ENCODE assay signal across 9 cellular contexts in the genomic region with DNA sequence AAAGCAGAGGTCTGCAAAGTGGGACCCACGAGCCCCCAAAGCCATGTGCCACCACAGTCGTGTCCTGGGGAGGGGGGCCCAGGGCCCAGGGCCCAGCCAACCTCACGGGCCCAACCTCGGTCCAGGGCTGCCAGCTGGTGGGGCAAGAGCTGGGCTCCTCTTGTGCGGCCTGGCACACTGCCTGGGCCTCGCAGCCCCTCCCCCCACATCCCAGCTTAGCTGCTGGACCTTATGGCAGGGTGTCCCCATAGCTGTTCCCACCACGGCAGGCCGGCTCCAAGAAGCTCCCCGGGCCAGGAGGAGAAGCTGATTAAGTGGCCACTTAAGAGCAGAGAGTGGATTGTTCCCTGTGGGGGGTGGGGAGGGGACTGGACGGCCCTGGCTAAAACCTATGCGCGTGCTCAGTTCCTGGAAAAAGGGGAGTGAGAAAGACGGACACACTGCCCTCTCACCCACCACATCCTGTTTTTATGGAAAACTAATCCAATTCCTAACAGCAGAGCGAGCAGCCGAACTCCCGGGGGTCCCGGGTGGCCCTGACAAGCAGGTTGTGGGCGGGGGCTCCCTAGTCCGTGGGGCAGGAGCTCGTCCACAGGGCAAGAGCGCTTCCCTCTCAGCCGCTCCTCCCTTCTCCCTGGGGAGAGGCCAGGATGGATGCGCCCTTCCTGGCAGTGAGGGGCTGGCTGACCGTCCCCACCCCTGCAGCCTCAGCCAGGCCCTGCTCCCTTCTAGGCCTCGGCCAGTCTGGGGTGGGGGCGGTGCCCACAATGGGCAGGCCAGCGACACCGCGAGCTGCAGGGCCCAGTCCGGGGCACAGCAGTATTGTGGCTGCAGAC. TPM values are rescaled to one million over a fixed set of nuclear protein-coding genes. Genes with fewer than 3 reads are reported as not detected.
DNase-seq lines count a peak whose midpoint lies in the region; ATAC-seq, FAIRE-seq and TF ChIP-seq lines count a peak whose summit lies in the region.
"Had no signal": no experiment of that assay in that cellular context is flagged by ENCODE, and none has a peak within 500 bp of the region (broad histone marks: within the 10 kb centered on the region; RNA-seq: fewer than 3 reads in every experiment).

No MANE protein-coding gene starts in this region.

- peaks cover 84% of the 10 kb centered on the region for H3K4me1 ChIP-seq in SJSA1 (replicated peaks)
- peaks cover 0 to 98% (median 95%) of the 10 kb centered on the region in 4 donors for H3K4me1 ChIP-seq in sigmoid colon

- H3K9me3 ChIP-seq in SJSA1 (replicated peaks) (no peaks in the 10 kb centered on the region), sigmoid colon (no peaks in the 10 kb centered on the region)

- H3K4me3 Mint-ChIP-seq in glutamatergic neuron (ENCODE audit: unreplicated experiment), result peak overlapping the region; percentile 38
- no peak overlapping the region for H3K4me3 Mint-ChIP-seq in activated CD4-positive, alpha-beta T cell treated with anti-CD3 and anti-CD28 coated beads, Interleukin-2, amount 10 ng/mL, durations not matched to agents 24 days and 14 days
- H3K4me3 Mint-ChIP-seq in activated naive CD8-positive, alpha-beta T cell treated with anti-CD3 and anti-CD28 coated beads, Interleukin-2, amount 50 U/mL, for 24 hours, result no peak overlapping the region

- no peaks in the 10 kb centered on the region for H3K36me3 Mint-ChIP-seq in glutamatergic neuron (ENCODE audit: unreplicated experiment)
- peaks cover 6% of the 10 kb centered on the region for H3K36me3 Mint-ChIP-seq in activated CD4-positive, alpha-beta T cell treated with anti-CD3 and anti-CD28 coated beads, Interleukin-2, amount 10 ng/mL, durations not matched to agents 24 days and 14 days (ENCODE audit: low read depth)
- H3K36me3 Mint-ChIP-seq in activated naive CD8-positive, alpha-beta T cell treated with anti-CD3 and anti-CD28 coated beads, Interleukin-2, amount 50 U/mL, for 24 hours (ENCODE audit: low read depth), result peaks cover 3% of the 10 kb centered on the region

- TF ChIP-seq CTCF in glutamatergic neuron (IDR thresholded peaks at IDR 0.05; ENCODE audit: partially characterized antibody, unreplicated experiment) (no peak), sigmoid colon (IDR thresholded peaks at IDR 0.05) (no peak)

- no peak overlapping the region for H3K27ac Mint-ChIP-seq in glutamatergic neuron (ENCODE audit: unreplicated experiment)
- H3K27ac Mint-ChIP-seq in activated CD4-positive, alpha-beta T cell treated with anti-CD3 and anti-CD28 coated beads, Interleukin-2, amount 10 ng/mL, durations not matched to agents 24 days and 14 days, result no peak overlapping the region
- H3K27ac Mint-ChIP-seq in activated naive CD8-positive, alpha-beta T cell treated with anti-CD3 and anti-CD28 coated beads, Interleukin-2, amount 50 U/mL, for 24 hours, result no peak overlapping the region

- WGBS in sigmoid colon, 2 donors, result 74 to 78% methylated on average over 30 of the region's 30 CpGs

- H3K27me3 Mint-ChIP-seq in glutamatergic neuron (ENCODE audit: unreplicated experiment), result peaks cover 6% of the 10 kb centered on the region
- no peaks in the 10 kb centered on the region for H3K27me3 Mint-ChIP-seq in activated CD4-positive, alpha-beta T cell treated with anti-CD3 and anti-CD28 coated beads, Interleukin-2, amount 10 ng/mL, durations not matched to agents 24 days and 14 days
- H3K27me3 Mint-ChIP-seq in activated naive CD8-positive, alpha-beta T cell treated with anti-CD3 and anti-CD28 coated beads, Interleukin-2, amount 50 U/mL, for 24 hours, result no peaks in the 10 kb centered on the region

- H3K9me3 Mint-ChIP-seq in glutamatergic neuron (ENCODE audit: unreplicated experiment), result peaks cover 1% of the 10 kb centered on the region
- H3K9me3 Mint-ChIP-seq in activated CD4-positive, alpha-beta T cell treated with anti-CD3 and anti-CD28 coated beads, Interleukin-2, amount 10 ng/mL, durations not matched to agents 24 days and 14 days, result no peaks in the 10 kb centered on the region
- H3K9me3 Mint-ChIP-seq in activated naive CD8-positive, alpha-beta T cell treated with anti-CD3 and anti-CD28 coated beads, Interleukin-2, amount 50 U/mL, for 24 hours, result no peaks in the 10 kb centered on the region

- ATAC-seq in GM19397 (IDR thresholded peaks at IDR 0.05; ENCODE audit: unreplicated experiment), result no peak
- ATAC-seq in activated naive CD8-positive, alpha-beta T cell treated with anti-CD3 and anti-CD28 coated beads, Interleukin-2, amount 50 U/mL, for 24 hours, result no peak

- peak; percentile 38 for DNase-seq in DMS 273 treated with DMSO at 0.1 percent for 48 hours (lab: John Stamatoyannopoulos, UW)
- peak; percentile 85 to 91 for DNase-seq in SJSA1 (ENCODE audit: low read depth in 1 of 2, low spot score in 2 of 2)
- DNase-seq in glutamatergic neuron, result peak; percentile 72
- DNase-seq in sigmoid colon, result peak; percentile 96
- no peak for DNase-seq in activated CD4-positive, alpha-beta T cell treated with anti-CD3 and anti-CD28 coated beads, Interleukin-2, amount 10 ng/mL, durations not matched to agents 24 days and 14 days
- DNase-seq in urothelium cell line (ENCODE audit: low spot score), result no peak
- DNase-seq in activated naive CD8-positive, alpha-beta T cell treated with anti-CD3 and anti-CD28 coated beads, Interleukin-2, amount 50 U/mL, for 24 hours, result no peak
- DNase-seq: stimulated activated CD4-positive, alpha-beta T cell treated with anti-CD3 and anti-CD28 coated beads, Interleukin-4, amount 100 ng/mL, for 4 hours had no signal

- intact Hi-C loops in sigmoid colon (cut with DNase I), result no loop called here
- intact Hi-C loops in activated CD4-positive, alpha-beta T cell treated with anti-CD3 and anti-CD28 coated beads, Interleukin-2, amount 10 ng/mL, durations not matched to agents 24 days and 14 days (cut with micrococcal nuclease), result no loop called here

- H3K4me3 ChIP-seq in SJSA1, result no peak overlapping the region
- H3K4me3 ChIP-seq in sigmoid colon, result peak overlapping the region in 3 of 4 donors; percentile 4 to 38 (median 13)

- peak overlapping the region; percentile 13 for H3K27ac ChIP-seq in SJSA1
- peak overlapping the region; percentile 89 to 100 (median 96) for H3K27ac ChIP-seq in sigmoid colon

- no peak for FAIRE-seq in urothelium cell line (lab: Jason Lieb, UNC)

- H3K27me3 ChIP-seq in SJSA1 (replicated peaks) (no peaks in the 10 kb centered on the region), sigmoid colon (no peaks in the 10 kb centered on the region)

- H3K36me3 ChIP-seq in SJSA1 (peaks cover 61% of the 10 kb centered on the region), sigmoid colon (no peaks in the 10 kb centered on the region)

- no peak for TF ChIP-seq POLR2A in sigmoid colon (IDR thresholded peaks at IDR 0.05)

- H3K4me1 Mint-ChIP-seq in glutamatergic neuron (ENCODE audit: low read depth, unreplicated experiment), result peaks cover 21% of the 10 kb centered on the region
- H3K4me1 Mint-ChIP-seq in activated CD4-positive, alpha-beta T cell treated with anti-CD3 and anti-CD28 coated beads, Interleukin-2, amount 10 ng/mL, durations not matched to agents 24 days and 14 days, result peaks cover 10% of the 10 kb centered on the region
- H3K4me1 Mint-ChIP-seq in activated naive CD8-positive, alpha-beta T cell treated with anti-CD3 and anti-CD28 coated beads, Interleukin-2, amount 50 U/mL, for 24 hours, result peaks cover 36% of the 10 kb centered on the region

- peak in 1 of 4 donors; percentile 17 for TF ChIP-seq EP300 in sigmoid colon (IDR thresholded peaks at IDR 0.05)

RNA-seq across cellular contexts. Expression of a gene that starts 16.8 kb away (rescaled TPM):
- 142 and 181 TPM in 2 replicates for total RNA-seq in SJSA1 (2014; rRNA removed; shearing (Covaris generic))
- total RNA-seq in glutamatergic neuron (ENCODE audit: unreplicated experiment) (12.3 TPM), sigmoid colon (100 to 1,000 TPM in 3 of 4 donors, 10 to 100 TPM in 1; 97.4 to 242 (median 158) TPM)
- 100 to 1,000 TPM in 1 of 3 donors, 10 to 100 TPM in 2; 18.0 to 169 (median 29.4) TPM for polyA plus RNA-seq in sigmoid colon
- 219 and 226 TPM in 2 replicates for total RNA-seq in activated CD4-positive, alpha-beta T cell treated with anti-CD3 and anti-CD28 coated beads, Interleukin-2, amount 10 ng/mL, durations not matched to agents 24 days and 14 days

RNA-seq across cellular contexts. Expression of a gene that starts 35.3 kb away (rescaled TPM):
- 36.7 and 45.7 TPM in 2 replicates for total RNA-seq in SJSA1 (2014; rRNA removed; shearing (Covaris generic))
- total RNA-seq in glutamatergic neuron (ENCODE audit: unreplicated experiment) (5.6 TPM), sigmoid colon (1 to 10 TPM in 1 of 4 donors, under 1 TPM in 2, not detected in 1; 0.71 to 3.0 (median 0.81) TPM)
- 10 to 100 TPM in 1 of 3 donors, 1 to 10 TPM in 2; 3.6 to 17.4 (median 6.9) TPM for polyA plus RNA-seq in sigmoid colon
- 93.2 and 98.3 TPM in 2 replicates for total RNA-seq in activated CD4-positive, alpha-beta T cell treated with anti-CD3 and anti-CD28 coated beads, Interleukin-2, amount 10 ng/mL, durations not matched to agents 24 days and 14 days

RNA-seq across cellular contexts. Expression of a gene that starts 43.5 kb away (rescaled TPM):
- total RNA-seq in SJSA1 (2014; rRNA removed; shearing (Covaris generic)), result 90.6 and 138 TPM in 2 replicates
- total RNA-seq in glutamatergic neuron (ENCODE audit: unreplicated experiment) (54.4 TPM), sigmoid colon (10 to 100 TPM; 56.6 to 78.3 (median 62.5) TPM)
- polyA plus RNA-seq in sigmoid colon, result 100 to 1,000 TPM; 245 to 329 (median 294) TPM
- 312 and 314 TPM in 2 replicates for total RNA-seq in activated CD4-positive, alpha-beta T cell treated with anti-CD3 and anti-CD28 coated beads, Interleukin-2, amount 10 ng/mL, durations not matched to agents 24 days and 14 days

Comparison
In these comparisons a context has a peak if more than half of its experiments do, and no peak if none do; other contexts are left out.
1. DNase-seq: peak in DMS 273 treated with DMSO at 0.1 percent for 48 hours (single experiment), SJSA1 (2 of 2), glutamatergic neuron (single experiment) and sigmoid colon (single experiment); none in activated CD4-positive, alpha-beta T cell treated with anti-CD3 and anti-CD28 coated beads, Interleukin-2, amount 10 ng/mL, durations not matched to agents 24 days and 14 days (single experiment), urothelium cell line (single experiment) and activated naive CD8-positive, alpha-beta T cell treated with anti-CD3 and anti-CD28 coated beads, Interleukin-2, amount 50 U/mL, for 24 hours (single experiment).